ENCODE assay signal across 15 cellular contexts in the genomic region with DNA sequence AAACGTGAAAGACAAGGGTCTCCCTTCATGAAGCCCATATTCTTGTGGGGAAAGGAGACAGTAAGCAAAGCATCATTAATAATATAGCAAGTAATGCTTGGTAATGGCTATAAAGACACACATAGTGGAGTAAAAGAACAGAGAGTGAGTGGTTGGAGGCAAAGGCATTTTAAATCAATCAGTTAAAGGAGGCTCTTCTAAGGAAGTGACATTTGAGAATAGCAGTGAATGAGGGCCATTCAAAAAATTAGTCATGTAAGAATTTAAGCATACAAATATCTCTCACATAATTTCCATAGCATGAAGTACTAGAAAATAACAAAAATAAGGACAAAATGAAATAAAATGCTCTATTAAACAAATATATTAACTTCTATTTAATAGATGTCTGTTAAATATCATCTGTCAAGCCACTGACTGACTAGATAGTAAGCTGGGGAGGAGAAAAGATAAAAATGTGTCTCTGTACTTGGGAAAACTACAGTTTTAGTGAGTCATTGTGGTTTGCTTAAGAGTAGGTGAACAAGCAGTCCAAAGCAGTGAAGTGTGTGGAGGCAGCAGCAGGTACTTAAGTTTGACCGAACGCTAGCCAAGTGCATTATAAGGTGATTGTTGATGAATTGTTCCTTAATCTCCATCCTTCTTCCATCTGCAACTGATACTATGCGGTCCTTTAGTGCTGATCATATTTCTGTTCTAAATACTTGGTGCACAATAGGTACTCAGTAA.
DNase-seq lines count a peak whose midpoint lies in the region; ATAC-seq and TF ChIP-seq lines count a peak whose summit lies in the region.
"Had no signal": no experiment of that assay in that cellular context is flagged by ENCODE, and none has a peak within 500 bp of the region (broad histone marks: within the 10 kb centered on the region; RNA-seq: fewer than 3 reads in every experiment).

No MANE protein-coding gene starts in this region.

- H3K36me3 Mint-ChIP-seq in stimulated activated memory B cell treated with anti-CD40 and anti-IgM and Interleukin-4, amounts not matched to agents 10 μg/mL and 1 μg/mL and 100 μg/mL, for 72 hours, result no peaks in the 10 kb centered on the region

- in situ Hi-C loops in mammary epithelial cell (cut with MboI; ENCODE audit: low sequenced_read_pairs in 2 of 2), result no loop called here

- no peak overlapping the region for H3K4me3 Mint-ChIP-seq in stimulated activated memory B cell treated with anti-CD40 and anti-IgM and Interleukin-4, amounts not matched to agents 10 μg/mL and 1 μg/mL and 100 μg/mL, for 72 hours

- no peaks in the 10 kb centered on the region for H3K4me1 ChIP-seq in mammary epithelial cell (ENCODE audit: insufficient read depth, low read length)
- H3K4me1 ChIP-seq in lung (ENCODE audit: control insufficient read depth in 2 of 2, insufficient read depth in 2 of 2, low read length in 2 of 2), result no peaks in the 10 kb centered on the region

- H3K4me3 ChIP-seq in mammary epithelial cell (replicated peaks in 1 of 3; ENCODE audit: insufficient read depth in 1 of 3, low read depth in 2 of 3, low read length in 3 of 3), result no peak overlapping the region
- no peak overlapping the region for H3K4me3 ChIP-seq in lung
- H3K4me3 ChIP-seq: SJSA1 had no signal

- dilution Hi-C loops in mammary epithelial cell (cut with HindIII; ENCODE audit: low sequenced_read_pairs), result no loop called here

- no peak overlapping the region for H3K9ac ChIP-seq in mammary epithelial cell (ENCODE audit: insufficient read depth, low read length)

- 56% methylated on average over 4 of the region's 4 CpGs for WGBS in mammary epithelial cell (ENCODE audit: low coverage, missing lambda C conversion rate)
- WGBS in lung, 2 donors, result 59 to 79% methylated on average over 4 of the region's 4 CpGs

- CTCF ChIA-PET in mammary epithelial cell (lab: Charles Lee; ENCODE audit: low non-redundant PET), result no interaction called here

- no peak overlapping the region for H3K4me2 ChIP-seq in mammary epithelial cell (ENCODE audit: insufficient read depth, low read depth, low read length)

- H3K27ac ChIP-seq in mammary epithelial cell (ENCODE audit: insufficient read depth, low read depth, low read length) (no peak overlapping the region), lung (ENCODE audit: low read depth in 1 of 2, low read length in 1 of 2) (no peak overlapping the region)
- H3K27ac ChIP-seq: SJSA1 had no signal

- TF ChIP-seq CTCF in mammary epithelial cell (conservative IDR thresholded peaks at IDR 0.05 in 1 of 2, IDR thresholded peaks at IDR 0.05 in 1 of 2; ENCODE audit: extremely low read depth in 1 of 2, insufficient read depth in 1 of 2, low read depth in 1 of 2, low read length in 2 of 2) (no peak), lung (IDR thresholded peaks at IDR 0.05; ENCODE audit: control extremely low read depth, extremely low read depth) (no peak)

- no peaks in the 10 kb centered on the region for H3K36me3 ChIP-seq in mammary epithelial cell (ENCODE audit: insufficient read depth, low read length)
- H3K36me3 ChIP-seq in lung (ENCODE audit: control insufficient read depth in 2 of 2, insufficient read depth in 2 of 2, low read length in 2 of 2), result peaks cover 0 to 3% of the 10 kb centered on the region in 2 donors
- H3K36me3 ChIP-seq: SJSA1 had no signal

- H3K9me3 Mint-ChIP-seq in stimulated activated memory B cell treated with anti-CD40 and anti-IgM and Interleukin-4, amounts not matched to agents 10 μg/mL and 1 μg/mL and 100 μg/mL, for 72 hours, result no peaks in the 10 kb centered on the region

- H3K27me3 ChIP-seq in mammary epithelial cell (ENCODE audit: insufficient read depth, low read length) (no peaks in the 10 kb centered on the region), lung (ENCODE audit: control insufficient read depth, insufficient read depth) (no peaks in the 10 kb centered on the region)
- H3K27me3 ChIP-seq: SJSA1 had no signal

- no peak overlapping the region for H2AFZ ChIP-seq in mammary epithelial cell (ENCODE audit: low read depth, low read length)

- no peaks in the 10 kb centered on the region for H3K79me2 ChIP-seq in mammary epithelial cell (ENCODE audit: insufficient read depth, low read length)

- ATAC-seq in lung (ENCODE audit: insufficient read depth, low FRiP score), result peak; percentile 85
- no peak for ATAC-seq in stimulated activated memory B cell treated with anti-CD40 and anti-IgM and Interleukin-4, amounts not matched to agents 10 μg/mL and 1 μg/mL and 100 μg/mL, for 72 hours
- ATAC-seq in HG02884 (IDR thresholded peaks at IDR 0.05; ENCODE audit: unreplicated experiment), result no peak
- ATAC-seq: HCT116 had no signal

- no peaks in the 10 kb centered on the region for H3K4me1 Mint-ChIP-seq in stimulated activated memory B cell treated with anti-CD40 and anti-IgM and Interleukin-4, amounts not matched to agents 10 μg/mL and 1 μg/mL and 100 μg/mL, for 72 hours

- intact Hi-C loops in mammary epithelial cell (cut with micrococcal nuclease), result no loop called here

- peak; percentile 92 for DNase-seq in DMS79 treated with DMSO at 0.1 percent for 48 hours (lab: John Stamatoyannopoulos, UW)
- DNase-seq in NCI-H2107 (lab: John Stamatoyannopoulos, UW), result peak; percentile 15
- peak; percentile 49 for DNase-seq in mammary epithelial cell
- peak; percentile 30 for DNase-seq in lung (ENCODE audit: low spot score)
- DNase-seq in NOMO-1 treated with DMSO at 0.1 percent for 48 hours (lab: John Stamatoyannopoulos, UW; ENCODE audit: unreplicated experiment), result no peak
- no peak for DNase-seq in AG20443 (ENCODE audit: low spot score)
- DNase-seq: activated CD4-positive, alpha-beta T cell treated with anti-CD3 and anti-CD28 coated beads, Interleukin-2, amount 50 U/mL, for 48 hours; AML-193; anterior cingulate cortex; NCI-H146; nucleus accumbens had no signal

- no peaks in the 10 kb centered on the region for H4K20me1 ChIP-seq in mammary epithelial cell (ENCODE audit: insufficient read depth, low read length)

- no peaks in the 10 kb centered on the region for H3K27me3 Mint-ChIP-seq in stimulated activated memory B cell treated with anti-CD40 and anti-IgM and Interleukin-4, amounts not matched to agents 10 μg/mL and 1 μg/mL and 100 μg/mL, for 72 hours

- no TSS peak for BruUV-seq in mammary epithelial cell (replicated peaks; lab: Mats Ljungman, UMichigan)

- no peak overlapping the region for H3K27ac Mint-ChIP-seq in stimulated activated memory B cell treated with anti-CD40 and anti-IgM and Interleukin-4, amounts not matched to agents 10 μg/mL and 1 μg/mL and 100 μg/mL, for 72 hours

- no peaks in the 10 kb centered on the region for H3K9me3 ChIP-seq in mammary epithelial cell (replicated peaks; ENCODE audit: insufficient read depth, low read length)
- no peaks in the 10 kb centered on the region for H3K9me3 ChIP-seq in lung (ENCODE audit: control insufficient read depth in 2 of 2, insufficient read depth in 1 of 2, low read length in 1 of 2)
- H3K9me3 ChIP-seq: SJSA1 had no signal

Comparison
In these comparisons a context has a peak if more than half of its experiments do, and no peak if none do; other contexts are left out.
1. DNase-seq: peak in DMS79 treated with DMSO at 0.1 percent for 48 hours (single experiment), NCI-H2107 (single experiment), mammary epithelial cell (single experiment) and lung (single experiment); none in NOMO-1 treated with DMSO at 0.1 percent for 48 hours (single experiment) and AG20443 (single experiment).